ENCODE assay signal across 1 cellular context in the genomic region with DNA sequence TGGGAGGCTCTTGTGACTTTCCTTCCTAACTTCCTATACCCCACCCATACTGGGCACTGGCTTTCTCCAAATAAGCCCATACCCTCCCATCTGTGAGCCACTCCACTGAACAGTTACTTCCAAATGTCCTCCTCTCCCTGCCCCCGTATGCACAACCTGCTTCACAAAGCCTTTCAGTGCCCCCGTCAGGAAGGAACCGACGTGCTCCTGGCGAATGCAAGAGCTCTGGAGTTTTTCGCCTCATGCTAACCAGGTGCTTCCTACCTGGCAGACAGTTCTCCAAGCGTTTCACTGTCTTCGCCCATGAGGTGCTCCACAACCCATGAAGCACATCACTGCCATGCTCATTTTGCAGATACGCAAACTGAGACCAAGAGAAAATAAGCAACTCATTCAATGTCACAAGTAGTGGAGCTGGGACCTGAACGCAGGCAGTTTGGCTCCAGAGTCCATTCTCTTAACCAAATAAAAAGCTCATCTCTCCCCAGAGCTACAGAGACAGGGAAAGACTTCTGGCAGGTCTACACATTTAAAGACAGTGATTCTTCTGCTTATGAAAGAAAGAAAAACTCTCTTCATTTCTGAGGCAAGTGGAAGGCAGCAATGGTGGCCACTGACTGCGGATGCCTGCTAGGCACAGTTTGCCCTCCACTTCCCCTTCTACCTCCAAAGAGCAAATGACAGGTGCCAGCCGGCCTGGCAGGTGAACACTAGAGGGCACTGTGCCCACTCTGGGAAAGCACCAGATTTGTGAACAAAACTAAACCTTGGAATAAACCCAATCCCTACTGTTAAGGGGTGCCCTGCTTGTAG.
TF ChIP-seq lines count a peak whose summit lies in the region.

No MANE protein-coding gene starts in this region.

TF ChIP-seq in H1, 55 proteins besides CTCF, POLR2A, EP300 and RAD21:
- TF ChIP-seq SIN3A (conservative IDR thresholded peaks at IDR 0.05 in 1 of 2, IDR thresholded peaks at IDR 0.05 in 1 of 2; ENCODE audit: low read depth in 1 of 2, low read length in 2 of 2) (peak in 1 of 2 experiments; percentile 72; a peak in 1 of 4 replicates), TCF12 (IDR thresholded peaks at IDR 0.05; ENCODE audit: low read depth, low read length) (0 out of 2 replicates have a peak, but pooled peaks have one; percentile 29), EGR1 (IDR thresholded peaks at IDR 0.05; ENCODE audit: borderline replicate concordance, low read depth, low read length) (no peak), RFX5 (IDR thresholded peaks at IDR 0.05; ENCODE audit: borderline replicate concordance, low read depth, low read length) (no peak), BACH1 (IDR thresholded peaks at IDR 0.05; ENCODE audit: low read length) (no peak), YY1 (IDR thresholded peaks at IDR 0.05; ENCODE audit: low read depth, low read length) (peak; percentile 64), MAX (IDR thresholded peaks at IDR 0.05) (0 out of 2 replicates have a peak, but pooled peaks have one; percentile 15)
